Comparison of ENCODE assay signal across 1 cellular context in the genomic region with DNA sequence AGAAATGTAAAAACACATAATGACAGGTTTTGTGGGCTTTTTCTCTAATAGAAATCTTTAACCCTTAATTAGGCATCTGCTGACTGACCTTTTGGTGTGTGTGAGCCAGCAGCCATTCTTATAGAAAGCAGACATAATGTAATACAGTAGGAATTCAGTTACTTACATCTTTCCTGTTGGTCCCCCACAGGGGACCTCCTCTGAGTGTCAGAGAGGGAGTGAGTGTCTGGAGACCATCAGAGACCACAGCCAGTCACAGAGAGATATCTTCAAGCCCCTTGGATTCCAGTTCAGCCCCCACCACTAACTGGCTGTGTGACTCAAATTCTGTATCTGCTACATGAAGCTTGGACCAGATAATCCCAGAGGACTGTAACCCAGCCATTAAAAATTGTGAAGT.
TF ChIP-seq lines count a peak whose summit lies in the region.

No MANE protein-coding gene starts in this region.

TF ChIP-seq in IMR-90, 13 proteins besides CTCF, POLR2A, EP300 and RAD21:
- TF ChIP-seq MAFK (IDR thresholded peaks at IDR 0.05; ENCODE audit: low read depth, low read length): no peak
- TF ChIP-seq, protein P1, sequence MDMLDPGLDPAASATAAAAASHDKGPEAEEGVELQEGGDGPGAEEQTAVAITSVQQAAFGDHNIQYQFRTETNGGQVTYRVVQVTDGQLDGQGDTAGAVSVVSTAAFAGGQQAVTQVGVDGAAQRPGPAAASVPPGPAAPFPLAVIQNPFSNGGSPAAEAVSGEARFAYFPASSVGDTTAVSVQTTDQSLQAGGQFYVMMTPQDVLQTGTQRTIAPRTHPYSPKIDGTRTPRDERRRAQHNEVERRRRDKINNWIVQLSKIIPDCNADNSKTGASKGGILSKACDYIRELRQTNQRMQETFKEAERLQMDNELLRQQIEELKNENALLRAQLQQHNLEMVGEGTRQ (IDR thresholded peaks at IDR 0.05; ENCODE audit: low read depth, low read length): no peak
